ENCODE assay signal across 25 cellular contexts in the genomic region with DNA sequence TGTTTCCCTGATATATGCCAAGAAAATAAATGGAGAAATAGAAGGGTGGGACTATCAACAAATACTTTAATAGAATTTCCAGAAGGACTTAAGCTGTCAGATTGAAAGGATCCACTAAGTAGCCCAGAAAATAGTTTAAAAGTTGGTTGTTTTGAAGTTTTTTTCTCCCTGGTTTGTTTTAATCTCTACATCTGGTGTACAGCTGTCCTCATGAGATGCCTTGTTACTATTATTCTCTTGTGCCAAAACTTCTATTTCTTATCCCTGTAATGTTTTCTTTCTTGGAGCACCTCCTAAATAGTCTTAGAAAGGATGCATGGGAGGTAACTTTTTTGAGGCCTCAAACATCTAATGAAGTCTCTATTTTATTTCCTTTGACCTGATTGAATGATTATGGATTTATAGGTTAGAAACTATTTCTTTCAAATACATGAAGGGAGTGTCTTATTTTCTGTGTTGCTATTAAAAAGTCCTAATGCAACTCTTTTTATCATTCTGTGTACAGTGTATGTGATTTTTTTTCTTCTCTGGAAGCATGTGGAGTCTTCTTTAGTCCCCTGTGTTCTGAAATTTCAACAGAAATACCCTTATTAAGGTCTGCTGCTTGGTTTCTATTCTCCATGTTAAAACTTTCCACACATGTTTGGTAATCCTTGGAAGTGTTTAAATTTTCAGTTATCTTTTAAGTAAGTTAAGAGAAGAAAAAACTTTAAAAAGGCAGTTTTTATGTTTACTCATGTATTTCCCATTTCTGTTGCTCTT.
DNase-seq lines count a peak whose midpoint lies in the region; ATAC-seq, FAIRE-seq and TF ChIP-seq lines count a peak whose summit lies in the region.
"Had no signal": no experiment of that assay in that cellular context is flagged by ENCODE, and none has a peak within 500 bp of the region (broad histone marks: within the 10 kb centered on the region; RNA-seq: fewer than 3 reads in every experiment).

No MANE protein-coding gene starts in this region.

- no peak for TF ChIP-seq RAD21 in IMR-90 (IDR thresholded peaks at IDR 0.05; ENCODE audit: low read length)

- H3K36me3 ChIP-seq in ACC112 (ENCODE audit: insufficient read depth, low read length) (no peaks in the 10 kb centered on the region), IMR-90 (ENCODE audit: control insufficient read depth, insufficient read depth, low read length) (no peaks in the 10 kb centered on the region), endothelial cell of umbilical vein (ENCODE audit: control insufficient read depth in 2 of 2, extremely low read depth in 1 of 2, insufficient read depth in 2 of 2, low read length in 2 of 2) (no peaks in the 10 kb centered on the region), keratinocyte (ENCODE audit: control insufficient read depth in 2 of 2, extremely low read depth in 1 of 2, insufficient read depth in 2 of 2, low read length in 2 of 2) (no peaks in the 10 kb centered on the region), esophagus squamous epithelium (no peaks in the 10 kb centered on the region)
- H3K36me3 ChIP-seq: breast epithelium, SJCRH30, thoracic aorta, WERI-Rb-1 had no signal

- no peak overlapping the region for H3K14ac ChIP-seq in IMR-90 (replicated peaks; ENCODE audit: low read depth, low read length)

- in situ Hi-C loops in IMR-90 (cut with MboI; ENCODE audit: low sequenced_read_pairs) = no loop called here

- H3K9me1 ChIP-seq in IMR-90 (ENCODE audit: insufficient read depth, low read length) = no peaks in the 10 kb centered on the region; the same call in 1 of the 2 replicates
- no peaks in the 10 kb centered on the region for H3K9me1 ChIP-seq in endothelial cell of umbilical vein (replicated peaks; ENCODE audit: control insufficient read depth, extremely low read depth, insufficient read depth, low read length)
- no peaks in the 10 kb centered on the region for H3K9me1 ChIP-seq in keratinocyte (ENCODE audit: control insufficient read depth, extremely low read depth, insufficient read depth, low read length)

- no peak overlapping the region for H3K4ac ChIP-seq in IMR-90 (ENCODE audit: low read depth, low read length)

- ATAC-seq in IMR-90 (ENCODE audit: low read depth) = 0 out of 2 replicates have a peak, but pooled peaks have one; percentile 6
- no peak for ATAC-seq in GM19035 (IDR thresholded peaks at IDR 0.05; ENCODE audit: unreplicated experiment)

- H3K79me1 ChIP-seq in IMR-90 (ENCODE audit: low read depth in 1 of 2, low read length in 2 of 2) = no peaks in the 10 kb centered on the region

- dilution Hi-C loops in IMR-90 (cut with HindIII; ENCODE audit: low sequenced_read_pairs, unreplicated experiment) (no loop called here), endothelial cell of umbilical vein (cut with MboI; ENCODE audit: extremely low pct_ligation_motif_present, low sequenced_read_pairs) (no loop called here), keratinocyte (cut with MboI; ENCODE audit: extremely low pct_ligation_motif_present, low sequenced_read_pairs) (no loop called here)

- no peak overlapping the region for H2AK5ac ChIP-seq in IMR-90 (ENCODE audit: low read depth, low read length)

- no peak overlapping the region for H2AK9ac ChIP-seq in IMR-90 (replicated peaks; ENCODE audit: low read depth, low read length, poor library complexity)

- H2AFZ ChIP-seq in ACC112 (ENCODE audit: low read length, unreplicated experiment) (peak overlapping the region; percentile 33), IMR-90 (replicated peaks; ENCODE audit: low read length, poor library complexity) (no peak overlapping the region), endothelial cell of umbilical vein (ENCODE audit: low read depth, low read length) (no peak overlapping the region), keratinocyte (ENCODE audit: control insufficient read depth, low read length) (peak overlapping the region; percentile 1)

- CTCF ChIA-PET in IMR-90 (lab: Yijun Ruan, JAX) = interaction anchor here (0.6 to 0.8 kb wide), 2 partner anchors 95 to 114 kb away, joined by 3 read pairs; no protein-coding TSS in a partner anchor
- CTCF ChIA-PET in endothelial cell of umbilical vein (lab: Charles Lee) = interaction anchor here (0.7 to 0.8 kb wide), 2 partner anchors 32 to 57 kb away, joined by 3 read pairs; no protein-coding TSS in a partner anchor

- DNase-seq in IMR-90 (peak; percentile 70), endothelial cell of umbilical vein (ENCODE audit: low read depth, low spot score) (no peak), keratinocyte (ENCODE audit: low read depth, low spot score) (no peak), erythroblast (lab: John Stamatoyannopoulos, UW) (no peak), anterior cingulate cortex (lab: John Stamatoyannopoulos, UW) (no peak), esophagus squamous epithelium (lab: John Stamatoyannopoulos, UW) (no peak)
- DNase-seq: activated CD4-positive, alpha-beta T cell treated with anti-CD3 and anti-CD28 coated beads, Interleukin-2, amount 50 U/mL, for 1 hour; activated CD8-positive, alpha-beta memory T cell treated with anti-CD3 and anti-CD28 coated beads, Interleukin-2, amount 50 U/mL, for 48 hours; activated effector memory CD4-positive, alpha-beta T cell treated with anti-CD3 and anti-CD28 coated beads, Interleukin-2, amount 50 U/mL, for 16 hours; CD4-positive, alpha-beta T cell; cortex of kidney; DMS 273 treated with DMSO at 0.1 percent for 48 hours; Kasumi-1; kidney glomerular epithelial cell; NCI-H187; NCI-H748 treated with DMSO at 0.1 percent for 48 hours; nephron progenitor cell; posterior cingulate gyrus; WERI-Rb-1 had no signal

- H2BK15ac ChIP-seq in IMR-90 (ENCODE audit: low read depth, low read length) = no peak overlapping the region; the same call in 1 of the 3 replicates

- no peak overlapping the region for H3K23ac ChIP-seq in IMR-90 (ENCODE audit: low read depth, low read length)

- H4K20me1 ChIP-seq in IMR-90 (ENCODE audit: insufficient read depth, low read length) (no peaks in the 10 kb centered on the region), endothelial cell of umbilical vein (replicated peaks; ENCODE audit: control insufficient read depth, extremely low read depth, insufficient read depth, low read length) (no peaks in the 10 kb centered on the region), keratinocyte (ENCODE audit: control insufficient read depth, extremely low read depth, insufficient read depth, low read length) (no peaks in the 10 kb centered on the region)

- TF ChIP-seq CTCF in IMR-90 (conservative IDR thresholded peaks at IDR 0.05; ENCODE audit: low read depth, low read length) (no peak), endothelial cell of umbilical vein (IDR thresholded peaks at IDR 0.05; ENCODE audit: extremely low read depth in 1 of 2, insufficient read depth in 1 of 2, low read depth in 1 of 2, low read length in 2 of 2) (no peak), keratinocyte (optimal IDR thresholded peaks at IDR 0.05 in 1 of 3, IDR thresholded peaks at IDR 0.05 in 1 of 3, conservative IDR thresholded peaks at IDR 0.05 in 1 of 3; ENCODE audit: extremely low read depth in 1 of 3, insufficient read depth in 2 of 3, low read length in 3 of 3) (no peak), esophagus squamous epithelium (IDR thresholded peaks at IDR 0.05) (no peak)

- peak overlapping the region; percentile 79 for H3K27ac ChIP-seq in ACC112 (ENCODE audit: low read depth, low read length)
- peak overlapping the region; percentile 3; the same call in 1 of the 2 replicates for H3K27ac ChIP-seq in IMR-90 (ENCODE audit: insufficient read depth, low read length)
- H3K27ac ChIP-seq in endothelial cell of umbilical vein (ENCODE audit: insufficient read depth, low read depth, low read length) = peak overlapping the region; percentile 49
- H3K27ac ChIP-seq in keratinocyte (ENCODE audit: control insufficient read depth, insufficient read depth, low read length) = peak overlapping the region; percentile 43
- peak overlapping the region in 1 of 4 donors; percentile 31 for H3K27ac ChIP-seq in esophagus squamous epithelium
- H3K27ac ChIP-seq: SJCRH30, thoracic aorta, WERI-Rb-1 had no signal

- FAIRE-seq in endothelial cell of umbilical vein (lab: Jason Lieb, UNC) (no peak), keratinocyte (lab: Jason Lieb, UNC) (no peak)
- FAIRE-seq: H1 had no signal

- peak overlapping the region; percentile 46 for H3K18ac ChIP-seq in IMR-90 (ENCODE audit: low read depth, low read length)

- peak overlapping the region; percentile 64; the same call in 1 of the 2 replicates for H2BK20ac ChIP-seq in IMR-90 (ENCODE audit: low read depth, low read length)

- no peak overlapping the region for H4K91ac ChIP-seq in IMR-90 (ENCODE audit: insufficient read depth, low read depth, low read length)

- peak overlapping the region; percentile 16 for H2BK5ac ChIP-seq in IMR-90 (ENCODE audit: low read depth, low read length, poor library complexity, severe bottlenecking)

- H3K4me2 ChIP-seq in IMR-90 (ENCODE audit: low read depth, low read length) = no peak overlapping the region
- no peak overlapping the region for H3K4me2 ChIP-seq in endothelial cell of umbilical vein (ENCODE audit: insufficient read depth, low read length)
- H3K4me2 ChIP-seq in keratinocyte (ENCODE audit: control insufficient read depth, extremely low read depth, insufficient read depth, low read depth, low read length) = no peak overlapping the region

- H4K8ac ChIP-seq in IMR-90 (ENCODE audit: low read depth in 2 of 2, low read length in 2 of 2) = peak overlapping the region in 1 of 2 experiments; percentile 10; a peak in 1 of 4 replicates

- intact Hi-C loops in IMR-90 (cut with micrococcal nuclease) = no loop called here
- intact Hi-C loops in endothelial cell of umbilical vein (cut with micrococcal nuclease) = loop anchor here (1.0 to 10.0 kb wide), 2 partner anchors 8 to 266 kb away; no protein-coding TSS in a partner anchor
- intact Hi-C loops in esophagus squamous epithelium (cut with DNase I) = no loop called here

- peak overlapping the region; percentile 22 for H2BK120ac ChIP-seq in IMR-90 (ENCODE audit: low read depth, low read length)

- no peak for TF ChIP-seq POLR2A in IMR-90 (IDR thresholded peaks at IDR 0.05; ENCODE audit: low read depth, low read length)
- TF ChIP-seq POLR2A in endothelial cell of umbilical vein (IDR thresholded peaks at IDR 0.05; ENCODE audit: low read depth, low read length) = no peak
- no peak for TF ChIP-seq POLR2A in erythroblast (IDR thresholded peaks at IDR 0.05; ENCODE audit: low read length)
- no peak for TF ChIP-seq POLR2A in esophagus squamous epithelium (IDR thresholded peaks at IDR 0.05)

- POLR2A ChIA-PET in IMR-90 (lab: Charles Lee; ENCODE audit: unreplicated experiment) (no interaction called here), endothelial cell of umbilical vein (lab: Charles Lee) (interaction anchor here (0.6 kb wide), 1 partner anchor 90 kb away, joined by 7 read pairs; no protein-coding TSS in a partner anchor)

- BruUV-seq in IMR-90 (replicated peaks; lab: Mats Ljungman, UMichigan) (no TSS peak), endothelial cell of umbilical vein (replicated peaks; lab: Mats Ljungman, UMichigan) (no TSS peak)

- no peak overlapping the region for H4K5ac ChIP-seq in IMR-90 (ENCODE audit: low read depth, low read length)

- H3K27me3 ChIP-seq in ACC112 (ENCODE audit: insufficient read depth, low read length) (no peaks in the 10 kb centered on the region), IMR-90 (ENCODE audit: control insufficient read depth, insufficient read depth, low read length) (no peaks in the 10 kb centered on the region), endothelial cell of umbilical vein (ENCODE audit: control insufficient read depth in 2 of 2, insufficient read depth in 2 of 2, low read length in 2 of 2) (no peaks in the 10 kb centered on the region), keratinocyte (ENCODE audit: control insufficient read depth, extremely low read depth, insufficient read depth, low read length) (no peaks in the 10 kb centered on the region), esophagus squamous epithelium (no peaks in the 10 kb centered on the region)
- H3K27me3 ChIP-seq: breast epithelium, SJCRH30 had no signal

- no peak overlapping the region for H3K56ac ChIP-seq in IMR-90 (ENCODE audit: extremely low read depth, insufficient read depth, low read length)

- H3K4me1 ChIP-seq in ACC112 (ENCODE audit: control insufficient read depth, insufficient read depth, low read length, unreplicated experiment) (peaks cover 41% of the 10 kb centered on the region), IMR-90 (ENCODE audit: control insufficient read depth, insufficient read depth, low read length) (peaks cover 5% of the 10 kb centered on the region), endothelial cell of umbilical vein (ENCODE audit: control insufficient read depth, extremely low read depth, insufficient read depth, low read length) (peaks cover 23% of the 10 kb centered on the region), keratinocyte (ENCODE audit: control insufficient read depth, extremely low read depth, insufficient read depth, low read length) (peaks cover 30% of the 10 kb centered on the region), esophagus squamous epithelium (peaks cover 0 to 10% (median 7%) of the 10 kb centered on the region in 3 donors)
- H3K4me1 ChIP-seq: breast epithelium had no signal

- no peak overlapping the region for H3K9ac ChIP-seq in IMR-90 (ENCODE audit: low read depth, low read length)
- no peak overlapping the region for H3K9ac ChIP-seq in endothelial cell of umbilical vein (replicated peaks; ENCODE audit: extremely low read depth, insufficient read depth, low read length)
- no peak overlapping the region for H3K9ac ChIP-seq in keratinocyte (ENCODE audit: control insufficient read depth, extremely low read depth, insufficient read depth, low read length)

- H3K4me3 ChIP-seq in ACC112 (ENCODE audit: low read depth, low read length) = no peak overlapping the region
- H3K4me3 ChIP-seq in IMR-90 (ENCODE audit: insufficient read depth, low read depth, low read length) = no peak overlapping the region
- no peak overlapping the region for H3K4me3 ChIP-seq in endothelial cell of umbilical vein (replicated peaks in 1 of 3; ENCODE audit: insufficient read depth in 1 of 3, low read depth in 1 of 3, low read length in 3 of 3)
- H3K4me3 ChIP-seq in keratinocyte (ENCODE audit: control insufficient read depth in 2 of 3, extremely low read depth in 1 of 3, insufficient read depth in 2 of 3, low read depth in 1 of 3, low read length in 3 of 3) = no peak overlapping the region
- H3K4me3 ChIP-seq in esophagus squamous epithelium = no peak overlapping the region
- H3K4me3 ChIP-seq: breast epithelium, SJCRH30, thoracic aorta had no signal

- H3K9me3 ChIP-seq in IMR-90 (ENCODE audit: control insufficient read depth, insufficient read depth, low read length) (no peaks in the 10 kb centered on the region), endothelial cell of umbilical vein (replicated peaks; ENCODE audit: control insufficient read depth, insufficient read depth, low read length) (no peaks in the 10 kb centered on the region), keratinocyte (ENCODE audit: control insufficient read depth, low read depth, low read length) (no peaks in the 10 kb centered on the region), esophagus squamous epithelium (no peaks in the 10 kb centered on the region)
- H3K9me3 ChIP-seq: breast epithelium, SJCRH30, thoracic aorta had no signal

- H3K79me2 ChIP-seq in ACC112 (ENCODE audit: control insufficient read depth, insufficient read depth, low read length, unreplicated experiment) (no peaks in the 10 kb centered on the region), endothelial cell of umbilical vein (ENCODE audit: control insufficient read depth, insufficient read depth, low read length) (no peaks in the 10 kb centered on the region), keratinocyte (ENCODE audit: control insufficient read depth, insufficient read depth, low read length) (no peaks in the 10 kb centered on the region)

Comparison
In these comparisons a context has a peak if more than half of its experiments do, and no peak if none do; other contexts are left out.
1. H2AFZ ChIP-seq: peak in ACC112 (single experiment) and keratinocyte (single experiment); none in IMR-90 (single experiment) and endothelial cell of umbilical vein (single experiment).